ENCODE assay signal across 34 cellular contexts in genomic region chr5:9632495-9632894, GRCh38. TPM values are rescaled to one million over a fixed set of nuclear protein-coding genes. Genes with fewer than 3 reads are reported as not detected.
"Had no signal": no experiment of that assay in that cellular context is flagged by ENCODE, and none has a peak within 500 bp of the region (broad histone marks: within the 10 kb centered on the region; RNA-seq: fewer than 3 reads in every experiment).

No MANE protein-coding gene starts in this region.

- H3K4me1 ChIP-seq: colonic mucosa, esophagus squamous epithelium, gastrocnemius medialis, heart right ventricle, left lung, lower lobe of right lung had no signal

- ATAC-seq: effector memory CD8-positive, alpha-beta T cell; esophagus mucosa; gastrocnemius medialis; heart right ventricle; left cardiac atrium; left lung; left ventricle myocardium superior; lower lobe of right lung; naive thymus-derived CD4-positive, alpha-beta T cell had no signal

- DNase-seq: colonic mucosa; cortex of kidney; effector CD8-positive, alpha-beta T cell; effector memory CD8-positive, alpha-beta T cell; endodermal cell; erythroblast; esophagus squamous epithelium; foreskin fibroblast; foreskin melanocyte; gastrocnemius medialis; glutamatergic neuron; head of caudate nucleus; heart right ventricle; hippocampal formation; left cardiac atrium; left lung; left ventricle myocardium superior; lower lobe of right lung; mesenchymal stem cell; naive thymus-derived CD4-positive, alpha-beta T cell had no signal

- H3K9me3 ChIP-seq: colonic mucosa, gastrocnemius medialis had no signal

- FAIRE-seq: endometrium, islet of Langerhans, keratinocyte had no signal

- H3K36me3 ChIP-seq: colonic mucosa, esophagus squamous epithelium, gastrocnemius medialis, heart right ventricle, left lung, lower lobe of right lung had no signal

- H3K27me3 ChIP-seq: colonic mucosa, esophagus squamous epithelium, gastrocnemius medialis, heart right ventricle, left lung had no signal

- H3K27ac ChIP-seq: colonic mucosa, epithelial cell of prostate, esophagus squamous epithelium, gastrocnemius medialis, heart right ventricle, left lung, lower lobe of right lung had no signal

- H3K4me3 ChIP-seq: colonic mucosa, esophagus squamous epithelium, gastrocnemius medialis, heart right ventricle, left lung, lower lobe of right lung had no signal

RNA-seq across cellular contexts. Expression of gene TAS2R1, which starts 2.3 kb away (rescaled TPM):
- total RNA-seq: colonic mucosa; dermis microvascular lymphatic vessel endothelial cell; esophagus mucosa; esophagus squamous epithelium; gastrocnemius medialis; glomerular endothelial cell; heart right ventricle; kidney epithelial cell; left cardiac atrium; left lung; left ventricle myocardium superior; lower leg skin; lower lobe of right lung; lung microvascular endothelial cell; mesenteric fat pad; mesothelial cell of epicardium; mononuclear cell; mucosa of gallbladder; naive thymus-derived CD4-positive, alpha-beta T cell had no signal
- polyA plus RNA-seq: heart right ventricle; keratinocyte; naive thymus-derived CD4-positive, alpha-beta T cell had no signal
